In genomic region chr17:3723556-3724372, GRCh38 we compare ENCODE assay signal across 8 cellular contexts. TPM values are rescaled to one million over a fixed set of nuclear protein-coding genes. Genes with fewer than 3 reads are reported as not detected.
A peak's percentile ranks its signal among the peaks of the same experiment; 100 is the strongest.
DNase-seq lines count a peak whose midpoint lies in the region; ATAC-seq and TF ChIP-seq lines count a peak whose summit lies in the region.

HASPIN (plus strand) TSS chr17:3723903; CDS start chr17:3723936, 33 bp downstream.

- peaks cover 6% of the 10 kb centered on the region for H3K79me1 ChIP-seq in H9 (ENCODE audit: insufficient read depth, low read depth, low read length, poor library complexity, severe bottlenecking)
- peaks cover 7% of the 10 kb centered on the region for H3K79me1 ChIP-seq in neuronal stem cell (ENCODE audit: low read depth, low read length)

- H3K4ac ChIP-seq in H9 (ENCODE audit: low read depth, low read length) (no peak within 1 kb of the TSS), neuronal stem cell (ENCODE audit: low read length) (no peak within 1 kb of the TSS)

- H4K20me1 ChIP-seq in H9 (ENCODE audit: control insufficient read depth, insufficient read depth, insufficient read length) = no peaks in the 10 kb centered on the region

- no peak within 1 kb of the TSS for H2BK15ac ChIP-seq in H9 (ENCODE audit: low read depth, low read length)
- peak within 1 kb of the TSS; percentile 27 for H2BK15ac ChIP-seq in neuronal stem cell (ENCODE audit: low read length)

- H3T11ph ChIP-seq in H9 (ENCODE audit: low read length) = no peak within 1 kb of the TSS

- H3K9me3 ChIP-seq in H9 (ENCODE audit: control insufficient read depth, low read depth, low read length) = no peaks in the 10 kb centered on the region
- no peaks in the 10 kb centered on the region for H3K9me3 ChIP-seq in MG63
- no peaks in the 10 kb centered on the region for H3K9me3 ChIP-seq in SJCRH30 (replicated peaks)
- H3K9me3 ChIP-seq in neuronal stem cell (replicated peaks in 1 of 2; ENCODE audit: control insufficient read depth in 2 of 2, insufficient read depth in 1 of 2, low read depth in 1 of 2, low read length in 2 of 2) = no peaks in the 10 kb centered on the region

- H2BK120ac ChIP-seq in H9 (ENCODE audit: low read depth, low read length, poor library complexity, severe bottlenecking) = no peak within 1 kb of the TSS
- H2BK120ac ChIP-seq in neuronal stem cell (ENCODE audit: low read depth, low read length) = peak within 1 kb of the TSS; percentile 16

- in situ Hi-C loops in G401 (cut with HindIII; ENCODE audit: low sequenced_read_pairs) = no loop called here

- H2BK12ac ChIP-seq in H9 (ENCODE audit: insufficient read length, low read depth, low read length) (no peak within 1 kb of the TSS), neuronal stem cell (ENCODE audit: low read length) (no peak within 1 kb of the TSS)

- peaks cover 17 to 25% of the 10 kb centered on the region in 2 experiments for H3K4me1 Mint-ChIP-seq in H9

- H4K5ac ChIP-seq in H9 (ENCODE audit: insufficient read length, low read depth, low read length) = no peak within 1 kb of the TSS

- DNase-seq in G401 (ENCODE audit: low spot score) (peak; percentile 82), H9 (peak; percentile 94), MG63 (peak; percentile 83), SJCRH30 (peak; percentile 86 to 92), foreskin keratinocyte (peak; percentile 51 to 74), neuronal stem cell (ENCODE audit: low spot score) (peak; percentile 96), substantia nigra (lab: John Stamatoyannopoulos, UW) (peak in 48 of 49 donors; percentile 21 to 90 (median 76))
- DNase-seq in activated gamma-delta T cell treated with anti-CD3 and anti-CD28 coated beads, Interleukin-2, amount 50 U/mL, for 16 hours (ENCODE audit: low read depth) = peak; percentile 86

- H4K8ac ChIP-seq in H9 (replicated peaks; ENCODE audit: insufficient read length, low read depth, low read length) = no peak within 1 kb of the TSS
- H4K8ac ChIP-seq in neuronal stem cell (ENCODE audit: low read depth, low read length) = no peak within 1 kb of the TSS

- H3K79me2 ChIP-seq in H9 (ENCODE audit: insufficient read depth, low read length) = peaks cover 8% of the 10 kb centered on the region; the same call in 1 of the 2 replicates

- H3K9ac ChIP-seq in H9 (ENCODE audit: extremely low read depth, insufficient read length, low read length) = peak within 1 kb of the TSS; percentile 93
- H3K9ac ChIP-seq in neuronal stem cell (ENCODE audit: low read depth, low read length, poor library complexity) = peak within 1 kb of the TSS; percentile 99

- H3K27me3 ChIP-seq in H9 (ENCODE audit: insufficient read depth, low read length) (no peaks in the 10 kb centered on the region), MG63 (no peaks in the 10 kb centered on the region), SJCRH30 (no peaks in the 10 kb centered on the region), foreskin keratinocyte (no peaks in the 10 kb centered on the region), neuronal stem cell (ENCODE audit: control insufficient read depth in 3 of 3, insufficient read depth in 3 of 3, low read depth in 1 of 3, low read length in 3 of 3) (no peaks in the 10 kb centered on the region)

- H3K4me1 ChIP-seq in H9 (ENCODE audit: insufficient read depth, low read length) (no peaks in the 10 kb centered on the region), SJCRH30 (no peaks in the 10 kb centered on the region), foreskin keratinocyte (no peaks in the 10 kb centered on the region), neuronal stem cell (ENCODE audit: control insufficient read depth in 2 of 2, insufficient read depth in 1 of 2, low read depth in 1 of 2, low read length in 2 of 2) (peaks cover 9 to 17% of the 10 kb centered on the region in 2 donors)

- H3K4me2 ChIP-seq in H9 (ENCODE audit: insufficient read depth, insufficient read length, low read length) (peak within 1 kb of the TSS; percentile 89), neuronal stem cell (ENCODE audit: insufficient read depth, low read length, poor library complexity, severe bottlenecking) (peak within 1 kb of the TSS; percentile 75)

- no peaks in the 10 kb centered on the region for H3K9me3 Mint-ChIP-seq in H9

- H3K23ac ChIP-seq in H9 (ENCODE audit: insufficient read length, low read depth, low read length) = no peak within 1 kb of the TSS
- peak within 1 kb of the TSS; percentile 38 for H3K23ac ChIP-seq in neuronal stem cell (ENCODE audit: low read depth, low read length, poor library complexity)

- H4K91ac ChIP-seq in H9 (ENCODE audit: insufficient read length, low read depth, low read length) (no peak within 1 kb of the TSS), neuronal stem cell (ENCODE audit: low read depth, low read length, poor library complexity) (no peak within 1 kb of the TSS)

- H3K27ac ChIP-seq in H9 (ENCODE audit: insufficient read length, low read depth, low read length) (no peak within 1 kb of the TSS), SJCRH30 (peak within 1 kb of the TSS; percentile 72), foreskin keratinocyte (peak within 1 kb of the TSS; percentile 35), neuronal stem cell (replicated peaks; ENCODE audit: low read length) (no peak within 1 kb of the TSS), substantia nigra (ENCODE audit: low read depth, low read length, poor library complexity, severe bottlenecking) (peak within 1 kb of the TSS; percentile 79)

- H3K56ac ChIP-seq in H9 (ENCODE audit: insufficient read length, low read depth, low read length) = no peak within 1 kb of the TSS

- peak within 1 kb of the TSS; percentile 94 for H3K4me3 Mint-ChIP-seq in H9

- no peak within 1 kb of the TSS for H2AFZ ChIP-seq in H9 (ENCODE audit: low read length)
- H2AFZ ChIP-seq in neuronal stem cell (ENCODE audit: low read length) = peak within 1 kb of the TSS; percentile 95

- H3K14ac ChIP-seq in H9 (ENCODE audit: insufficient read depth, low read length) (peak within 1 kb of the TSS; percentile 92), neuronal stem cell (ENCODE audit: low read length) (peak within 1 kb of the TSS; percentile 42)

- no peaks in the 10 kb centered on the region for H3K27me3 Mint-ChIP-seq in H9 (ENCODE audit: low read depth)

- no CpG with 5 or more reads among the region's 98 CpGs for WGBS in H9 (ENCODE audit: extremely low coverage, insufficient read length, low lambda C conversion rate)
- no CpG with 5 or more reads among the region's 98 CpGs for WGBS in neuronal stem cell (ENCODE audit: extremely low coverage in 2 of 2, insufficient read length in 2 of 2, insufficient replicate concordance in 1 of 2), 2 donors

- H2AK5ac ChIP-seq in H9 (ENCODE audit: insufficient read length, low read length) = no peak within 1 kb of the TSS
- H2AK5ac ChIP-seq in neuronal stem cell (ENCODE audit: low read depth, low read length) = peak within 1 kb of the TSS; percentile 68

- H3K36me3 ChIP-seq in MG63 = peaks cover 19% of the 10 kb centered on the region
- H3K36me3 ChIP-seq in SJCRH30 = peaks cover 15% of the 10 kb centered on the region
- peaks cover 18 to 58% of the 10 kb centered on the region in 2 donors for H3K36me3 ChIP-seq in neuronal stem cell (replicated peaks in 1 of 2; ENCODE audit: control insufficient read depth in 2 of 2, insufficient read depth in 2 of 2, low read length in 2 of 2)

- peak within 1 kb of the TSS; percentile 85 for H3K18ac ChIP-seq in H9 (ENCODE audit: insufficient read length, low read depth, low read length)
- peak within 1 kb of the TSS; percentile 97 for H3K18ac ChIP-seq in neuronal stem cell (ENCODE audit: low read length)

- ATAC-seq in foreskin keratinocyte = peak; percentile 85

- no peak within 1 kb of the TSS for H2BK5ac ChIP-seq in H9 (ENCODE audit: insufficient read length, low read length)
- H2BK5ac ChIP-seq in neuronal stem cell (ENCODE audit: low read length) = peak within 1 kb of the TSS; percentile 2

- TF ChIP-seq CTCF in H9 (conservative IDR thresholded peaks at IDR 0.05) (peak; percentile 53; the same call in 2 of the 3 replicates), foreskin keratinocyte (conservative IDR thresholded peaks at IDR 0.05) (peak; percentile 1)

- H3K4me3 ChIP-seq in MG63 = peak within 1 kb of the TSS; percentile 93
- peak within 1 kb of the TSS; percentile 83 for H3K4me3 ChIP-seq in SJCRH30
- H3K4me3 ChIP-seq in neuronal stem cell (ENCODE audit: low read length in 2 of 2) = peak within 1 kb of the TSS; percentile 95 to 97

- H3K23me2 ChIP-seq in H9 (ENCODE audit: insufficient read length, low read depth, low read length, poor library complexity, severe bottlenecking) = peaks cover 11% of the 10 kb centered on the region

- peak within 1 kb of the TSS; percentile 48 to 98 (median 94); a peak in 6 of 7 replicates for H3K27ac Mint-ChIP-seq in H9

- H3K36me3 Mint-ChIP-seq in H9 (ENCODE audit: insufficient read depth in 1 of 3, low read depth in 3 of 3) = peaks cover 34 to 51% (median 44%) of the 10 kb centered on the region in 3 experiments

- H2BK20ac ChIP-seq in H9 (ENCODE audit: low read depth, low read length, poor library complexity, severe bottlenecking) = no peak within 1 kb of the TSS

RNA-seq across cellular contexts. Expression of gene HASPIN, which starts in this region (rescaled TPM):
- 11.7 and 20.9 TPM in 2 replicates for total RNA-seq in G401 (2014; rRNA removed; shearing (Covaris generic))
- total RNA-seq in H9 (2021) (26.6 and 26.7 TPM in 2 replicates), foreskin keratinocyte (13.6 and 15.9 TPM in 2 replicates)
- 6.9 and 13.0 TPM in 2 replicates for total RNA-seq in MG63 (2014; rRNA removed; shearing (Covaris generic); ENCODE audit: low replicate concordance)
- total RNA-seq in SJCRH30 (2014; rRNA removed; shearing (Covaris generic)) = 15.2 and 15.9 TPM in 2 replicates
- 2.8 and 4.1 TPM in 2 replicates for polyA plus RNA-seq in foreskin keratinocyte
- 12.3 TPM for polyA plus RNA-seq in neuronal stem cell (2013, experiment 1 of 2)
- 12.4 TPM for polyA plus RNA-seq in neuronal stem cell (2013, experiment 2 of 2)

Comparison
In these comparisons a context has a peak if more than half of its experiments do, and no peak if none do; other contexts are left out.
1. H3K27ac ChIP-seq: peak in SJCRH30 (single experiment), foreskin keratinocyte (single experiment) and substantia nigra (single experiment); none in H9 (single experiment) and neuronal stem cell (single experiment).
2. Peak in every context shown above with its lines, with median percentiles within 50 percentile points of each other: DNase-seq and H3K4me3 ChIP-seq.